In genomic region chr19:11964496-11964857, GRCh38 we compare ENCODE assay signal across 8 cellular contexts. TPM values are rescaled to one million over a fixed set of nuclear protein-coding genes. Genes with fewer than 3 reads are reported as not detected.
DNase-seq lines count a peak whose midpoint lies in the region; ATAC-seq and TF ChIP-seq lines count a peak whose summit lies in the region.

No MANE protein-coding gene starts in this region.

- H3K27ac Mint-ChIP-seq in CD8-positive, alpha-beta T cell = peak overlapping the region; percentile 98
- peak overlapping the region; percentile 94 for H3K27ac Mint-ChIP-seq in central memory CD8-positive, alpha-beta T cell (ENCODE audit: low read depth)

- no peak overlapping the region for H3K18ac ChIP-seq in mesendoderm (ENCODE audit: low read length)

- H3K4ac ChIP-seq in mesendoderm (ENCODE audit: low read depth, low read length) = no peak overlapping the region

- H3K4me1 Mint-ChIP-seq in CD8-positive, alpha-beta T cell (ENCODE audit: low read depth) = peaks cover 30% of the 10 kb centered on the region
- peaks cover 23% of the 10 kb centered on the region for H3K4me1 Mint-ChIP-seq in central memory CD8-positive, alpha-beta T cell

- H3K23ac ChIP-seq in mesendoderm (ENCODE audit: low read length) = no peak overlapping the region

- H3K9me3 ChIP-seq in CD8-positive, alpha-beta T cell (ENCODE audit: low read length) = no peaks in the 10 kb centered on the region

- H2BK5ac ChIP-seq in mesendoderm (ENCODE audit: low read length) = no peak overlapping the region

- H3K9ac ChIP-seq in mesendoderm (ENCODE audit: low read length) = peak overlapping the region; percentile 30

- H3K4me3 Mint-ChIP-seq in CD8-positive, alpha-beta T cell = peak overlapping the region; percentile 97
- H3K4me3 Mint-ChIP-seq in central memory CD8-positive, alpha-beta T cell = peak overlapping the region; percentile 87

- no peaks in the 10 kb centered on the region for H3K36me3 ChIP-seq in CD8-positive, alpha-beta T cell (ENCODE audit: insufficient read depth, low read length)
- H3K36me3 ChIP-seq in mesendoderm (ENCODE audit: control insufficient read depth, insufficient read depth, low read length) = no peaks in the 10 kb centered on the region

- no CpG with 5 or more reads among the region's 8 CpGs for WGBS in mesendoderm (ENCODE audit: extremely low coverage, insufficient coverage, low lambda C conversion rate)

- no peak for DNase-seq in CD8-positive, alpha-beta T cell
- DNase-seq in HL-60 (ENCODE audit: low read depth in 1 of 2, low spot score in 1 of 2) = no peak
- DNase-seq in central memory CD8-positive, alpha-beta T cell (ENCODE audit: low spot score in 2 of 2) = no peak
- DNase-seq in mesendoderm = no peak
- no peak for DNase-seq in NCI-H82 (lab: John Stamatoyannopoulos, UW)
- DNase-seq in NCI-H526 treated with DMSO at 0.1 percent for 48 hours (lab: John Stamatoyannopoulos, UW) = no peak
- DNase-seq in DMS 273 (lab: John Stamatoyannopoulos, UW; ENCODE audit: unreplicated experiment) = no peak

- no peak overlapping the region for H2BK15ac ChIP-seq in mesendoderm (replicated peaks; ENCODE audit: low read depth)

- POLR2A ChIA-PET in CD8-positive, alpha-beta T cell (lab: Charles Lee) = interaction anchor here (1.3 to 2.8 kb wide), 4 partner anchors 10 to 40 kb away, joined by 3 to 22 read pairs (median 12); partner anchors contain the start of gene ZNF700

- peak overlapping the region; percentile 33 for H3K4me2 ChIP-seq in mesendoderm (ENCODE audit: low read length)

- no peak overlapping the region for H2AK5ac ChIP-seq in mesendoderm (ENCODE audit: low read length)

- CTCF ChIA-PET in CD8-positive, alpha-beta T cell (lab: Charles Lee) = interaction anchor here (0.9 to 4.0 kb wide), 21 partner anchors 10 to 583 kb away, joined by 3 to 76 read pairs (median 7); partner anchors contain the start of genes ZNF20, ZNF491 and ZNF700

- intact Hi-C loops in CD8-positive, alpha-beta T cell (cut with DNase I, micrococcal nuclease) = loop anchor here (1.0 to 10.0 kb wide), 9 partner anchors 24 to 198 kb away; partner anchors contain the start of genes ZNF491 (in 1 of the 2) and ZNF878 (in 1 of the 2)

- no peak overlapping the region for H4K8ac ChIP-seq in mesendoderm (ENCODE audit: low read depth, low read length)

- ATAC-seq in CD8-positive, alpha-beta T cell = peak; percentile 3
- no peak for ATAC-seq in central memory CD8-positive, alpha-beta T cell (replicated peaks; ENCODE audit: extremely low read depth, poor library complexity, severe bottlenecking)
- no peak for ATAC-seq in GM19467 (IDR thresholded peaks at IDR 0.05; ENCODE audit: unreplicated experiment)

- H4K5ac ChIP-seq in mesendoderm (ENCODE audit: low read length) = no peak overlapping the region

- H3K79me1 ChIP-seq in mesendoderm (ENCODE audit: low read length) = no peaks in the 10 kb centered on the region

- H3K9me3 Mint-ChIP-seq in CD8-positive, alpha-beta T cell = no peaks in the 10 kb centered on the region
- H3K9me3 Mint-ChIP-seq in central memory CD8-positive, alpha-beta T cell = peaks cover 6% of the 10 kb centered on the region

- no peaks in the 10 kb centered on the region for H3K79me2 ChIP-seq in mesendoderm (ENCODE audit: control insufficient read depth, insufficient read depth, low read length)

- H3K4me1 ChIP-seq in CD8-positive, alpha-beta T cell (ENCODE audit: insufficient read depth, low read length) = peaks cover 13% of the 10 kb centered on the region
- no peaks in the 10 kb centered on the region for H3K4me1 ChIP-seq in mesendoderm (ENCODE audit: control insufficient read depth, low read depth, low read length)

- no peak for TF ChIP-seq CTCF in CD8-positive, alpha-beta T cell (IDR thresholded peaks at IDR 0.05)
- TF ChIP-seq CTCF in HL-60 (IDR thresholded peaks at IDR 0.05; ENCODE audit: insufficient read depth, low read length) = no peak

- H3K36me3 Mint-ChIP-seq in CD8-positive, alpha-beta T cell = peaks cover 9% of the 10 kb centered on the region
- peaks cover 7% of the 10 kb centered on the region for H3K36me3 Mint-ChIP-seq in central memory CD8-positive, alpha-beta T cell (ENCODE audit: insufficient read depth)

- no peak overlapping the region for H2BK120ac ChIP-seq in mesendoderm (ENCODE audit: low read depth, low read length)

- H3K4me3 ChIP-seq in CD8-positive, alpha-beta T cell (ENCODE audit: low read depth, low read length) = peak overlapping the region; percentile 69
- H3K4me3 ChIP-seq in HL-60 (replicated peaks; ENCODE audit: insufficient read depth, low read length) (no peak overlapping the region), mesendoderm (ENCODE audit: low read length) (no peak overlapping the region)

- peak overlapping the region; percentile 80 for H3K27ac ChIP-seq in CD8-positive, alpha-beta T cell (ENCODE audit: low read depth, low read length)
- H3K27ac ChIP-seq in HL-60 (replicated peaks) = peak overlapping the region; percentile 83
- no peak overlapping the region for H3K27ac ChIP-seq in mesendoderm (ENCODE audit: low read depth, low read length)

- no peaks in the 10 kb centered on the region for H3K27me3 Mint-ChIP-seq in CD8-positive, alpha-beta T cell (ENCODE audit: low read depth)
- no peaks in the 10 kb centered on the region for H3K27me3 Mint-ChIP-seq in central memory CD8-positive, alpha-beta T cell

- peak overlapping the region; percentile 68 for H3K56ac ChIP-seq in mesendoderm (ENCODE audit: low read length)

- no peaks in the 10 kb centered on the region for H3K27me3 ChIP-seq in CD8-positive, alpha-beta T cell (ENCODE audit: insufficient read depth, low read length)
- H3K27me3 ChIP-seq in HL-60 (ENCODE audit: insufficient read depth, poor library complexity, severe bottlenecking) (no peaks in the 10 kb centered on the region), mesendoderm (ENCODE audit: insufficient read depth, low read length, poor library complexity) (no peaks in the 10 kb centered on the region)

RNA-seq across cellular contexts. Expression of gene ZNF763, which starts 0.4 kb away (rescaled TPM):
- total RNA-seq in CD8-positive, alpha-beta T cell = 1 to 10 TPM; 1.5 to 1.8 TPM
- polyA plus RNA-seq in mesendoderm (2013, experiment 1 of 2) = 0.52 TPM
- polyA plus RNA-seq in mesendoderm (2013, experiment 2 of 2) = 0.59 TPM

RNA-seq across cellular contexts. Expression of gene ZNF700, which starts 39.6 kb away (rescaled TPM):
- 10 to 100 TPM; 10.8 to 10.9 TPM for total RNA-seq in CD8-positive, alpha-beta T cell
- polyA plus RNA-seq in mesendoderm (2013, experiment 1 of 2) = 3.5 TPM
- polyA plus RNA-seq in mesendoderm (2013, experiment 2 of 2) = 3.5 TPM
